ENCODE assay signal across 11 cellular contexts in genomic region chr11:113906038-113906437, GRCh38. TPM values are rescaled to one million over a fixed set of nuclear protein-coding genes. Genes with fewer than 3 reads are reported as not detected.
DNase-seq lines count a peak whose midpoint lies in the region; ATAC-seq and TF ChIP-seq lines count a peak whose summit lies in the region.
"Had no signal": no experiment of that assay in that cellular context is flagged by ENCODE, and none has a peak within 500 bp of the region (broad histone marks: within the 10 kb centered on the region; RNA-seq: fewer than 3 reads in every experiment).

No MANE protein-coding gene starts in this region.

- H3K4me3 ChIP-seq in choroid plexus epithelial cell (ENCODE audit: low read depth, low read length) (no peak overlapping the region), prostate gland (no peak overlapping the region)
- H3K4me3 ChIP-seq: gastrocnemius medialis, right lobe of liver had no signal

- intact Hi-C loops in prostate gland (cut with DNase I): no loop called here

- TF ChIP-seq CTCF in choroid plexus epithelial cell (conservative IDR thresholded peaks at IDR 0.05; ENCODE audit: low read depth, low read length): peak; percentile 32
- TF ChIP-seq CTCF in prostate gland (IDR thresholded peaks at IDR 0.05): peak in 3 of 4 experiments; percentile 43 to 64 (median 55)

- H3K27me3 ChIP-seq in prostate gland (replicated peaks; ENCODE audit: insufficient read depth): peaks cover 6% of the 10 kb centered on the region
- H3K27me3 ChIP-seq: gastrocnemius medialis, right lobe of liver had no signal

- H3K36me3 ChIP-seq in prostate gland: no peaks in the 10 kb centered on the region
- H3K36me3 ChIP-seq: gastrocnemius medialis, right lobe of liver had no signal

- WGBS in prostate gland: 21% methylated on average over 4 of the region's 4 CpGs

- no peaks in the 10 kb centered on the region for H3K4me1 ChIP-seq in prostate gland (replicated peaks)
- H3K4me1 ChIP-seq: gastrocnemius medialis had no signal

- no peak for TF ChIP-seq POLR2A in prostate gland (IDR thresholded peaks at IDR 0.05)

- DNase-seq in H4 (ENCODE audit: low spot score) (peak; percentile 58), NCI-H510A (lab: John Stamatoyannopoulos, UW) (peak; percentile 41), choroid plexus epithelial cell (ENCODE audit: low read depth) (peak; percentile 29), prostate gland (ENCODE audit: low spot score) (peak; percentile 84), pons (ENCODE audit: low spot score) (no peak), NCI-H446 (lab: John Stamatoyannopoulos, UW) (no peak)
- DNase-seq: activated T-cell treated with anti-CD3 and anti-CD28 coated beads, Interleukin-2, amount 50 U/mL, for 4 hours; gastrocnemius medialis had no signal

- H3K27ac ChIP-seq in prostate gland: peak overlapping the region in 1 of 2 donors; percentile 3
- H3K27ac ChIP-seq: gastrocnemius medialis, right lobe of liver had no signal

- ATAC-seq in GM21390 (IDR thresholded peaks at IDR 0.05; ENCODE audit: unreplicated experiment): no peak
- ATAC-seq: activated T-cell treated with anti-CD3 and anti-CD28 coated beads, Interleukin-2, amount 50 U/mL, for 4 hours had no signal

- H3K9me3 ChIP-seq in prostate gland: no peaks in the 10 kb centered on the region
- H3K9me3 ChIP-seq: gastrocnemius medialis, right lobe of liver had no signal

RNA-seq across cellular contexts. Expression of gene HTR3B, which starts 1.4 kb away (rescaled TPM):
- total RNA-seq in H4 (2014; rRNA removed; shearing (Covaris generic)): not detected in 2 replicates
- total RNA-seq in prostate gland: not detected
- total RNA-seq: activated T-cell treated with anti-CD3 and anti-CD28 coated beads, Interleukin-2, amount 50 U/mL, for 4 hours; gastrocnemius medialis; right lobe of liver; subcutaneous adipose tissue had no signal

RNA-seq across cellular contexts. Expression of gene USP28, which starts 30.7 kb away (rescaled TPM):
- total RNA-seq in H4 (2014; rRNA removed; shearing (Covaris generic)): 20.5 and 32.0 TPM in 2 replicates
- 10 to 100 TPM; 28.9 to 31.5 TPM for total RNA-seq in prostate gland

Comparison
In these comparisons a context has a peak if more than half of its experiments do, and no peak if none do; other contexts are left out.
1. DNase-seq: peak in H4 (single experiment), NCI-H510A (single experiment), choroid plexus epithelial cell (single experiment) and prostate gland (single experiment); none in pons (single experiment) and NCI-H446 (0 of 2).